In the genomic region with DNA sequence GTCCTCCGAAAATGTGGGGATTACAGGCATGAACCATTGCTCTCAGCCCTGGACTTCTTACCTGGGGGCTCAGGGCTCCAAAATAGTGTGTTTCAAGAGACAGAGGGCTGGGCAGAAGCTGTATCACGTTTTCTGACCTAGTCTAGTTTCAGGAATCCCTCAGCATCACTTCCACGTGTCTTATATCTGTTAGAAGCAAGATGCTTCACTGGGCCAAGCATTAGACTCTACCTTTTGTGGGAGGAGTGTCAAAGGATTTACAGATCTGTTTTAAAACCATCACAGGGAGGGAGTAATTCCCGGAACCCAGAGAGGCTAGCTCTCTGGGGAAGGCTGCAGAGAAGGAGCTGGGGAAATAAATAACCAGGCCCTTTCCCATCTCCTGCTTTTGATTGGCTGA, we compare ENCODE assay signal across 26 cellular contexts.
"Had no signal": no experiment of that assay in that cellular context is flagged by ENCODE, and none has a peak within 500 bp of the region (broad histone marks: within the 10 kb centered on the region; RNA-seq: fewer than 3 reads in every experiment).

No MANE protein-coding gene starts in this region.

- H3K36me3 ChIP-seq: prostate gland, uterus had no signal

- H3K9me3 Mint-ChIP-seq: naive thymus-derived CD8-positive, alpha-beta T cell; nephron; stimulated activated memory B cell treated with anti-CD40 and anti-IgM and Interleukin-4, amounts not matched to agents 10 μg/mL and 1 μg/mL and 100 μg/mL, for 72 hours; stimulated activated naive CD8-positive, alpha-beta T cell treated with anti-CD3 and anti-CD28 coated beads, Interleukin-15, amount 100 ng/mL, for 72 hours; type B pancreatic cell had no signal

- ATAC-seq: left cardiac atrium; left lobe of liver; left ventricle myocardium superior; lower lobe of right lung; naive thymus-derived CD8-positive, alpha-beta T cell; pancreas; right cardiac atrium; sciatic nerve; stimulated activated memory B cell treated with anti-CD40 and anti-IgM and Interleukin-4, amounts not matched to agents 10 μg/mL and 1 μg/mL and 100 μg/mL, for 72 hours; stimulated activated naive CD8-positive, alpha-beta T cell treated with anti-CD3 and anti-CD28 coated beads, Interleukin-15, amount 100 ng/mL, for 72 hours had no signal

- H3K4me3 Mint-ChIP-seq: naive thymus-derived CD8-positive, alpha-beta T cell; nephron; stimulated activated memory B cell treated with anti-CD40 and anti-IgM and Interleukin-4, amounts not matched to agents 10 μg/mL and 1 μg/mL and 100 μg/mL, for 72 hours; stimulated activated naive CD8-positive, alpha-beta T cell treated with anti-CD3 and anti-CD28 coated beads, Interleukin-15, amount 100 ng/mL, for 72 hours; type B pancreatic cell had no signal

- H3K27me3 ChIP-seq: pancreas, tibial nerve, uterus had no signal

- H3K27ac Mint-ChIP-seq: naive thymus-derived CD8-positive, alpha-beta T cell; stimulated activated memory B cell treated with anti-CD40 and anti-IgM and Interleukin-4, amounts not matched to agents 10 μg/mL and 1 μg/mL and 100 μg/mL, for 72 hours; type B pancreatic cell had no signal

- H3K4me3 ChIP-seq: lower lobe of right lung, pancreas, prostate gland, skin epidermis, tibial nerve, uterus had no signal

- H3K9me3 ChIP-seq: lower lobe of right lung, pancreas, prostate gland, tibial nerve, uterus had no signal

- H3K27ac ChIP-seq: lower lobe of right lung, pancreas, prostate gland, skin epidermis, tibial nerve, uterus had no signal

- H3K27me3 Mint-ChIP-seq: naive thymus-derived CD8-positive, alpha-beta T cell; stimulated activated memory B cell treated with anti-CD40 and anti-IgM and Interleukin-4, amounts not matched to agents 10 μg/mL and 1 μg/mL and 100 μg/mL, for 72 hours; stimulated activated naive CD8-positive, alpha-beta T cell treated with anti-CD3 and anti-CD28 coated beads, Interleukin-15, amount 100 ng/mL, for 72 hours; type B pancreatic cell had no signal

- DNase-seq: hippocampal formation; kidney glomerular epithelial cell; left cardiac atrium; left ventricle myocardium superior; mammary epithelial cell; mesenchymal stem cell; naive thymus-derived CD8-positive, alpha-beta T cell; pancreas; retina; right cardiac atrium; stimulated activated CD4-positive, alpha-beta T cell treated with anti-CD3 and anti-CD28 coated beads, Interleukin-4, amount 100 ng/mL, for 4 hours; stimulated activated CD8-positive, alpha-beta memory T cell treated with anti-CD3 and anti-CD28 coated beads, Interleukin-4, amount 100 ng/mL, for 48 hours; stimulated activated naive CD4-positive, alpha-beta T cell treated with Interleukin-2 at 50 U/mL for 16 hours; stimulated activated naive CD8-positive, alpha-beta T cell treated with anti-CD3 and anti-CD28 coated beads, Interleukin-15, amount 100 ng/mL, for 72 hours; substantia nigra; uterus had no signal

- H3K4me1 ChIP-seq: lower lobe of right lung, pancreas, prostate gland, tibial nerve, uterus had no signal

- H3K4me1 Mint-ChIP-seq: naive thymus-derived CD8-positive, alpha-beta T cell; nephron; stimulated activated naive CD8-positive, alpha-beta T cell treated with anti-CD3 and anti-CD28 coated beads, Interleukin-15, amount 100 ng/mL, for 72 hours had no signal

- FAIRE-seq: keratinocyte, pancreas had no signal
